9 cellular contexts compared by ENCODE assay signal in genomic region chr2:102065675-102066252, GRCh38.
DNase-seq lines count a peak whose midpoint lies in the region; ATAC-seq lines count a peak whose summit lies in the region.
"Had no signal": no experiment of that assay in that cellular context is flagged by ENCODE, and none has a peak within 500 bp of the region (broad histone marks: within the 10 kb centered on the region; RNA-seq: fewer than 3 reads in every experiment).

No MANE protein-coding gene starts in this region.

- H3K27me3 Mint-ChIP-seq in activated T-helper 17 cell treated with anti-CD3 and anti-CD28 coated beads, Interleukin-2, amount 50 U/mL, for 72 hours = no peaks in the 10 kb centered on the region

- peak; percentile 93 for DNase-seq in HT1080 (ENCODE audit: low read depth)
- peak; percentile 98 for DNase-seq in iris pigment epithelial cell (ENCODE audit: low read depth)
- no peak for DNase-seq in NCI-H2107 treated with DMSO at 0.1 percent for 48 hours (lab: John Stamatoyannopoulos, UW; ENCODE audit: unreplicated experiment)
- DNase-seq in middle frontal gyrus (ENCODE audit: extremely low spot score, low spot score) = no peak
- DNase-seq in AG08395 (ENCODE audit: low spot score) = no peak
- DNase-seq: activated T-cell treated with anti-CD3 and anti-CD28 coated beads, Interleukin-2, amount 50 U/mL, for 48 hours had no signal

- H3K9me3 ChIP-seq in subcutaneous abdominal adipose tissue (ENCODE audit: control insufficient read depth in 5 of 5, low read length in 5 of 5) = no peaks in the 10 kb centered on the region

- H3K9ac ChIP-seq in subcutaneous abdominal adipose tissue (ENCODE audit: low read length in 5 of 5) = no peak overlapping the region

- peak overlapping the region; percentile 100 for H3K27ac ChIP-seq in subcutaneous abdominal adipose tissue (ENCODE audit: low read depth, low read length)

- H3K4me1 Mint-ChIP-seq in activated T-helper 17 cell treated with anti-CD3 and anti-CD28 coated beads, Interleukin-2, amount 50 U/mL, for 72 hours = peaks cover 36% of the 10 kb centered on the region

- ATAC-seq in activated T-helper 17 cell treated with anti-CD3 and anti-CD28 coated beads, Interleukin-2, amount 50 U/mL, for 72 hours (replicated peaks) = no peak
- no peak for ATAC-seq in GM21619 (IDR thresholded peaks at IDR 0.05; ENCODE audit: unreplicated experiment)

- peak overlapping the region; percentile 54 for H3K4me3 Mint-ChIP-seq in activated T-helper 17 cell treated with anti-CD3 and anti-CD28 coated beads, Interleukin-2, amount 50 U/mL, for 72 hours

- peaks cover 6% of the 10 kb centered on the region for H3K36me3 Mint-ChIP-seq in activated T-helper 17 cell treated with anti-CD3 and anti-CD28 coated beads, Interleukin-2, amount 50 U/mL, for 72 hours (ENCODE audit: low read depth)

- H3K27me3 ChIP-seq in subcutaneous abdominal adipose tissue (ENCODE audit: control insufficient read depth in 5 of 5, insufficient read depth in 4 of 5, low read length in 5 of 5) = no peaks in the 10 kb centered on the region

- H3K9me3 Mint-ChIP-seq in activated T-helper 17 cell treated with anti-CD3 and anti-CD28 coated beads, Interleukin-2, amount 50 U/mL, for 72 hours = peaks cover 6% of the 10 kb centered on the region

- H3K27ac Mint-ChIP-seq in activated T-helper 17 cell treated with anti-CD3 and anti-CD28 coated beads, Interleukin-2, amount 50 U/mL, for 72 hours = no peak overlapping the region

- no peaks in the 10 kb centered on the region for H3K36me3 ChIP-seq in subcutaneous abdominal adipose tissue (ENCODE audit: control insufficient read depth in 5 of 5, insufficient read depth in 5 of 5, low read length in 5 of 5)

- peak overlapping the region in 1 of 5 donors; percentile 16 for H3K4me3 ChIP-seq in subcutaneous abdominal adipose tissue (ENCODE audit: low read depth in 1 of 5, low read length in 5 of 5)

- peaks cover 11 to 66% (median 57%) of the 10 kb centered on the region in 5 donors for H3K4me1 ChIP-seq in subcutaneous abdominal adipose tissue (ENCODE audit: control insufficient read depth in 5 of 5, insufficient read depth in 5 of 5, low read length in 5 of 5)

Comparison
In these comparisons a context has a peak if more than half of its experiments do, and no peak if none do; other contexts are left out.
1. DNase-seq: peak in HT1080 (single experiment) and iris pigment epithelial cell (single experiment); none in NCI-H2107 treated with DMSO at 0.1 percent for 48 hours (single experiment), middle frontal gyrus (single experiment) and AG08395 (single experiment).